Comparison of ENCODE assay signal across 1 cellular context in genomic region chr20:45138451-45139300, GRCh38.
TF ChIP-seq lines count a peak whose summit lies in the region.

No MANE protein-coding gene starts in this region.

TF ChIP-seq in K562, 482 proteins besides CTCF, POLR2A, EP300 and RAD21 (continued from another document and continues in another):
- peak; percentile 87 for TF ChIP-seq ZBTB40 (IDR thresholded peaks at IDR 0.05)
- no peak for TF ChIP-seq ZBTB40 (CRISPR knock-in tag; IDR thresholded peaks at IDR 0.05)
- TF ChIP-seq ZNF175 (CRISPR knock-in tag; IDR thresholded peaks at IDR 0.05; ENCODE audit: low read depth) = peak; percentile 71
- TF ChIP-seq GATA2 (CRISPR knock-in tag; IDR thresholded peaks at IDR 0.05) = no peak
- no peak for TF ChIP-seq THRAP3 (IDR thresholded peaks at IDR 0.05; ENCODE audit: borderline replicate concordance)
- no peak for TF ChIP-seq ZBTB26 (CRISPR knock-in tag; IDR thresholded peaks at IDR 0.05)
- TF ChIP-seq HDAC6 (IDR thresholded peaks at IDR 0.05; ENCODE audit: low read depth, low read length) = no peak
- no peak for TF ChIP-seq RAD51 (IDR thresholded peaks at IDR 0.05; ENCODE audit: borderline replicate concordance, low read depth)
- peak; percentile 82 for TF ChIP-seq CTCFL (IDR thresholded peaks at IDR 0.05; ENCODE audit: borderline replicate concordance, insufficient read depth, low read depth, low read length, poor library complexity, severe bottlenecking)
- TF ChIP-seq SIRT6 (IDR thresholded peaks at IDR 0.05; ENCODE audit: low read depth, low read length) = no peak
- TF ChIP-seq RBBP5 (IDR thresholded peaks at IDR 0.05; ENCODE audit: borderline replicate concordance, insufficient read depth, low read length, poor library complexity, severe bottlenecking) = no peak
- TF ChIP-seq LARP7 (IDR thresholded peaks at IDR 0.05) = no peak
- TF ChIP-seq HES1 (IDR thresholded peaks at IDR 0.05; ENCODE audit: low read depth) = no peak
- no peak for TF ChIP-seq SMARCA4 (IDR thresholded peaks at IDR 0.05)
- no peak for TF ChIP-seq RERE (CRISPR knock-in tag; IDR thresholded peaks at IDR 0.05; ENCODE audit: borderline replicate concordance)
- TF ChIP-seq ZNF766 (CRISPR knock-in tag; conservative IDR thresholded peaks at IDR 0.05) = 0 out of 2 replicates have a peak, but pooled peaks have one; percentile 52
- TF ChIP-seq PBX2 (CRISPR knock-in tag; IDR thresholded peaks at IDR 0.05; ENCODE audit: low read depth) = no peak
- peak; percentile 70 for TF ChIP-seq PBX2 (tag; conservative IDR thresholded peaks at IDR 0.05; ENCODE audit: low read depth)
- peak; percentile 56; the same call in 1 of the 2 replicates for TF ChIP-seq RB1 (IDR thresholded peaks at IDR 0.05; ENCODE audit: low read depth)
- TF ChIP-seq ZNF398 (CRISPR knock-in tag; IDR thresholded peaks at IDR 0.05) = no peak
- TF ChIP-seq CHD4 (IDR thresholded peaks at IDR 0.05; ENCODE audit: insufficient read depth, insufficient replicate concordance, low read depth, low read length, poor library complexity, severe bottlenecking) = no peak
- no peak for TF ChIP-seq MECOM (CRISPR knock-in tag; IDR thresholded peaks at IDR 0.05)
- no peak for TF ChIP-seq ZBTB33 (CRISPR knock-in tag; IDR thresholded peaks at IDR 0.05)
